9 cellular contexts compared by ENCODE assay signal in the genomic region with DNA sequence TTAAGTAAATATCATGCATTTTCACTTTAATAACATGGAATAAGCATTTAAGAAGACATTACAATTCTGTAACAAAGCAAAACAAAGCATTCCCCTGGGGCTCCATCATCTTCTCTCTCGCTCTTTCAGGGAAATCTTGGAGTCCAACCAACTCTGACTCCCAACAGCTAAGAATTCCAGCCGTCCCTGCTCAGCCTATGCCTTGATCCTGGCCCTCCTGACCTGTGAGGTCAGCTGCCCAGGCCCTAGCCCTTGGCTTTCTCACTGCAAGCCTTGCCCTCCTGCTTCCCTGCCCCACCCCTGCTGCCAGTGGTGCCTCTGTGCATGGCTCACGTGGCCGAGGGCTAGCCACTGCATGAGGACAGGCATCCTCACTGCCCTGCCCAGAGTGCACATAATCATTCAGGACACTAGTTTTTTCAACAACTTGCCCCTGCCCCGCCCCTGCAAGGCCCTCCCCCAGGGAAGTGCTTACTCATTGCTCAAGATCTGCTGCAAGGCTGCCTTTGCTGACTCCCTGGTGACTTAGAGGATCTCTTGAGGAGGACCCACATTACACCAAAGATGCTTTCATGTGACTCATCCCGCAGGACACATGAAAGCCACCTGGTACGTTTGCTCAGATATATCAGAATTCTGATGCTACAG. TPM values are rescaled to one million over a fixed set of nuclear protein-coding genes. Genes with fewer than 3 reads are reported as not detected.
A peak's percentile ranks its signal among the peaks of the same experiment; 100 is the strongest.
DNase-seq lines count a peak whose midpoint lies in the region; ATAC-seq, FAIRE-seq and TF ChIP-seq lines count a peak whose summit lies in the region.
"Had no signal": no experiment of that assay in that cellular context is flagged by ENCODE, and none has a peak within 500 bp of the region (broad histone marks: within the 10 kb centered on the region; RNA-seq: fewer than 3 reads in every experiment).

No MANE protein-coding gene starts in this region.

- TF ChIP-seq POLR2A in endothelial cell of umbilical vein (IDR thresholded peaks at IDR 0.05; ENCODE audit: low read depth, low read length), result no peak

- H3K9me3 ChIP-seq in endothelial cell of umbilical vein (replicated peaks; ENCODE audit: control insufficient read depth, insufficient read depth, low read length) (no peaks in the 10 kb centered on the region), OCI-LY7 (ENCODE audit: low read length) (no peaks in the 10 kb centered on the region)

- H2AFZ ChIP-seq in endothelial cell of umbilical vein (ENCODE audit: low read depth, low read length) (no peak overlapping the region), OCI-LY7 (ENCODE audit: low read length) (no peak overlapping the region)
- H2AFZ ChIP-seq: parathyroid adenoma had no signal

- FAIRE-seq in endothelial cell of umbilical vein (lab: Jason Lieb, UNC), result no peak

- H3K4me3 Mint-ChIP-seq in osteocyte (ENCODE audit: unreplicated experiment), result no peak overlapping the region

- H3K9ac ChIP-seq in endothelial cell of umbilical vein (replicated peaks; ENCODE audit: extremely low read depth, insufficient read depth, low read length), result no peak overlapping the region
- H3K9ac ChIP-seq: parathyroid adenoma had no signal

- peak overlapping the region; percentile 70 for H3K27ac Mint-ChIP-seq in osteocyte (ENCODE audit: unreplicated experiment)

- no peak for ATAC-seq in HG03439 (IDR thresholded peaks at IDR 0.05; ENCODE audit: unreplicated experiment)

- no peaks in the 10 kb centered on the region for H3K9me2 ChIP-seq in OCI-LY7 (ENCODE audit: insufficient read depth, low read length)

- peaks cover 2% of the 10 kb centered on the region for H3K79me2 ChIP-seq in endothelial cell of umbilical vein (ENCODE audit: control insufficient read depth, insufficient read depth, low read length)
- H3K79me2 ChIP-seq in OCI-LY7 (ENCODE audit: insufficient read depth, low read depth, low read length), result no peaks in the 10 kb centered on the region
- H3K79me2 ChIP-seq: parathyroid adenoma had no signal

- H3K4me3 ChIP-seq in endothelial cell of umbilical vein (replicated peaks in 1 of 3; ENCODE audit: insufficient read depth in 1 of 3, low read depth in 1 of 3, low read length in 3 of 3), result no peak overlapping the region
- no peak overlapping the region for H3K4me3 ChIP-seq in OCI-LY7 (ENCODE audit: low read depth, low read length, poor library complexity, severe bottlenecking)

- no peak overlapping the region for H3K4me2 ChIP-seq in endothelial cell of umbilical vein (ENCODE audit: insufficient read depth, low read length)
- H3K4me2 ChIP-seq in OCI-LY7 (ENCODE audit: low read length), result no peak overlapping the region

- CTCF ChIA-PET in endothelial cell of umbilical vein (lab: Charles Lee) (interaction anchor here (19.0 kb wide), 1 partner anchor 174 kb away, joined by 129 read pairs; no protein-coding TSS in a partner anchor), OCI-LY7 (lab: Charles Lee; ENCODE audit: unreplicated experiment) (no interaction called here)

- no peaks in the 10 kb centered on the region for H3K9me1 ChIP-seq in endothelial cell of umbilical vein (replicated peaks; ENCODE audit: control insufficient read depth, extremely low read depth, insufficient read depth, low read length)

- TF ChIP-seq CTCF in endothelial cell of umbilical vein (IDR thresholded peaks at IDR 0.05; ENCODE audit: extremely low read depth in 1 of 2, insufficient read depth in 1 of 2, low read depth in 1 of 2, low read length in 2 of 2), result no peak
- no peak for TF ChIP-seq CTCF in osteocyte (IDR thresholded peaks at IDR 0.05)
- no peak for TF ChIP-seq CTCF in OCI-LY7 (conservative IDR thresholded peaks at IDR 0.05; ENCODE audit: low read length)

- POLR2A ChIA-PET in endothelial cell of umbilical vein (lab: Charles Lee), result no interaction called here
- POLR2A ChIA-PET in OCI-LY7 (lab: Charles Lee), result interaction anchor here (0.5 to 1.9 kb wide), 3 partner anchors 14 to 23 kb away, joined by 3 to 6 read pairs (median 3); no protein-coding TSS in a partner anchor

- intact Hi-C loops in endothelial cell of umbilical vein (cut with micrococcal nuclease) (no loop called here), head of caudate nucleus (cut with DNase I) (no loop called here), OCI-LY7 (cut with micrococcal nuclease; ENCODE audit: unreplicated experiment) (no loop called here)

- peaks cover 5% of the 10 kb centered on the region for H3K9me3 Mint-ChIP-seq in osteocyte (ENCODE audit: unreplicated experiment)

- H3K36me3 Mint-ChIP-seq in osteocyte (ENCODE audit: unreplicated experiment), result peaks cover 63% of the 10 kb centered on the region

- no TSS peak for BruUV-seq in endothelial cell of umbilical vein (replicated peaks; lab: Mats Ljungman, UMichigan)
- no TSS peak for BruUV-seq in OCI-LY7 (replicated peaks; lab: Mats Ljungman, UMichigan)

- H3K27ac ChIP-seq in endothelial cell of umbilical vein (ENCODE audit: insufficient read depth, low read depth, low read length), result peak overlapping the region; percentile 10
- H3K27ac ChIP-seq in OCI-LY7 (ENCODE audit: low read depth, low read length, poor library complexity, severe bottlenecking), result no peak overlapping the region
- H3K27ac ChIP-seq: parathyroid adenoma had no signal

- H4K20me1 ChIP-seq in endothelial cell of umbilical vein (replicated peaks; ENCODE audit: control insufficient read depth, extremely low read depth, insufficient read depth, low read length) (no peaks in the 10 kb centered on the region), OCI-LY7 (ENCODE audit: insufficient read depth, low read length) (no peaks in the 10 kb centered on the region)

- no peaks in the 10 kb centered on the region for H3K27me3 Mint-ChIP-seq in osteocyte (ENCODE audit: unreplicated experiment)

- DNase-seq in GM03348 (ENCODE audit: low spot score) (peak; percentile 87), OCI-M1 (lab: John Stamatoyannopoulos, UW) (peak; percentile 66), endothelial cell of umbilical vein (ENCODE audit: low read depth, low spot score) (peak; percentile 37), osteocyte (ENCODE audit: extremely low spot score, unreplicated experiment) (no peak), DMS 273 treated with DMSO at 0.1 percent for 48 hours (lab: John Stamatoyannopoulos, UW) (no peak), head of caudate nucleus (no peak), OCI-LY7 (ENCODE audit: low spot score) (no peak)

- H3K36me3 ChIP-seq in endothelial cell of umbilical vein (ENCODE audit: control insufficient read depth in 2 of 2, extremely low read depth in 1 of 2, insufficient read depth in 2 of 2, low read length in 2 of 2) (peaks cover 37 to 51% of the 10 kb centered on the region in 2 experiments), OCI-LY7 (ENCODE audit: insufficient read depth, low read length) (peaks cover 64% of the 10 kb centered on the region)

- peaks cover 16% of the 10 kb centered on the region for H3K4me1 ChIP-seq in endothelial cell of umbilical vein (ENCODE audit: control insufficient read depth, extremely low read depth, insufficient read depth, low read length)
- no peaks in the 10 kb centered on the region for H3K4me1 ChIP-seq in OCI-LY7 (ENCODE audit: insufficient read depth, low read length, poor library complexity, severe bottlenecking)
- H3K4me1 ChIP-seq: parathyroid adenoma had no signal

- peaks cover 21% of the 10 kb centered on the region for H3K4me1 Mint-ChIP-seq in osteocyte (ENCODE audit: unreplicated experiment)

- dilution Hi-C loops in endothelial cell of umbilical vein (cut with MboI; ENCODE audit: extremely low pct_ligation_motif_present, low sequenced_read_pairs), result no loop called here

- H3K27me3 ChIP-seq in endothelial cell of umbilical vein (ENCODE audit: control insufficient read depth in 2 of 2, insufficient read depth in 2 of 2, low read length in 2 of 2), result no peaks in the 10 kb centered on the region

TF ChIP-seq in endothelial cell of umbilical vein, 7 proteins besides CTCF, POLR2A, EP300 and RAD21:
- peak; percentile 41 for TF ChIP-seq FOS (IDR thresholded peaks at IDR 0.05; ENCODE audit: borderline replicate concordance, insufficient read depth, low read length)
- no peak for TF ChIP-seq GATA2 (IDR thresholded peaks at IDR 0.05; ENCODE audit: insufficient read depth, insufficient read length, low read depth, low read length)

RNA-seq across cellular contexts. Expression of gene MTMR10, which starts 37.6 kb away (rescaled TPM):
- total RNA-seq in endothelial cell of umbilical vein, result 65.5 and 88.5 TPM in 2 replicates
- polyA plus RNA-seq in endothelial cell of umbilical vein, result 41.7 and 48.3 TPM in 2 replicates
- 37.8 and 43.6 TPM in 2 replicates for polyA plus RNA-seq in endothelial cell of umbilical vein (2011; cell fraction: cytosol; rRNA removed)
- 167 and 171 TPM in 2 replicates for polyA plus RNA-seq in endothelial cell of umbilical vein (2011; cell fraction: nucleus; rRNA removed)
- 22.8 and 28.8 TPM in 2 replicates for polyA plus RNA-seq in endothelial cell of umbilical vein (2012)
- 114 and 120 TPM in 2 replicates for polyA minus RNA-seq in endothelial cell of umbilical vein
- polyA minus RNA-seq in endothelial cell of umbilical vein (2011; cell fraction: cytosol; rRNA and poly(A)+ RNA removed), result 4.7 TPM
- 329 and 332 TPM in 2 replicates for polyA minus RNA-seq in endothelial cell of umbilical vein (2011; cell fraction: nucleus; rRNA and poly(A)+ RNA removed)
- total RNA-seq in osteocyte, result 23.3 and 23.7 TPM in 2 replicates
- total RNA-seq in OCI-LY7 (2014; rRNA removed; shearing (Covaris generic)), result 5.6 and 10.5 TPM in 2 replicates
- total RNA-seq in OCI-LY7 (2022), result 15.4 and 21.8 TPM in 2 replicates

RNA-seq across cellular contexts. Expression of gene FAN1, which starts 50.1 kb away (rescaled TPM):
- total RNA-seq in endothelial cell of umbilical vein, result 11.7 and 12.0 TPM in 2 replicates
- 3.5 and 4.3 TPM in 2 replicates for polyA plus RNA-seq in endothelial cell of umbilical vein
- polyA plus RNA-seq in endothelial cell of umbilical vein (2011; cell fraction: cytosol; rRNA removed), result 3.6 and 4.1 TPM in 2 replicates
- polyA plus RNA-seq in endothelial cell of umbilical vein (2011; cell fraction: nucleus; rRNA removed), result 23.3 and 26.6 TPM in 2 replicates
- 10.2 and 12.2 TPM in 2 replicates for polyA plus RNA-seq in endothelial cell of umbilical vein (2012)
- 5.3 and 10.1 TPM in 2 replicates for polyA minus RNA-seq in endothelial cell of umbilical vein
- 5.3 TPM for polyA minus RNA-seq in endothelial cell of umbilical vein (2011; cell fraction: cytosol; rRNA and poly(A)+ RNA removed)
- polyA minus RNA-seq in endothelial cell of umbilical vein (2011; cell fraction: nucleus; rRNA and poly(A)+ RNA removed), result 8.6 and 12.8 TPM in 2 replicates
- total RNA-seq in osteocyte, result 21.5 and 24.1 TPM in 2 replicates
- total RNA-seq in OCI-LY7 (2014; rRNA removed; shearing (Covaris generic)), result 15.4 and 16.4 TPM in 2 replicates
- 14.2 and 14.7 TPM in 2 replicates for total RNA-seq in OCI-LY7 (2022)

Comparison
In these comparisons a context has a peak if more than half of its experiments do, and no peak if none do; other contexts are left out.
1. DNase-seq: peak in GM03348 (single experiment), OCI-M1 (single experiment) and endothelial cell of umbilical vein (single experiment); none in osteocyte (single experiment), DMS 273 treated with DMSO at 0.1 percent for 48 hours (single experiment), head of caudate nucleus (0 of 42) and OCI-LY7 (single experiment).